In the genomic region with DNA sequence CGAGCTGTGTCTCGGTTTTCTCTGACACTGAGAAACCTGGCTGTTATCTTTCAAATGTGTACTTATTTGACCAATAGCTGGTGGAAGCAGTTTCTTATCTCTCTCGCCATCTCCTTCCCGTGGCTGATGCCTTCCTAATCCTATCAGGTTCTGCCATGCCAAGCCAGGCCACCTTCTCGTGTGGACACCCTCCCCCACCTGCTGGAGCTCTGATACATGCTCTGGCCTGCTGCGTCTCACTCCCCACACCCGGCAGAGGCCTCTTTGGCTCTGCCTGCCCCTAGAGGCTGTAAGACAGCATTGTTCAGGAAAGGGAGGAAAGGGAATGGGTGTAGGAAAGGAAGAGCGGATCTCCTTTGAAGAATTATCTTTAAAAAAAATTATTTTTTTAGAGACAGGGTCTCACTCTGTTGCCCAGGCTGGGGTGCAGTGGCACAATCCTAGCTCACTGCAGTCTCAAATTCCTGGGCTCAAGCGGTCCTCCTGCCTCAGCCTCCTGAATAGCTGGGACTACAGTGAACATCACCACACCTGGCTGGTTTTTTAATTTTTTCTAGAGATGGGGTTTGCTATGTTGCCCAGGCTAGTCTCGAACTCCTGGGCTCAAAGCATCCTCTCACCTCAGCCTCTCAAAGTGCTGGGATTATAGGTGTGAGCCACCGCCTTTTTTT, we compare ENCODE assay signal across 1 cellular context.
A peak's percentile ranks its signal among the peaks of the same experiment; 100 is the strongest.
TF ChIP-seq lines count a peak whose summit lies in the region.

No MANE protein-coding gene starts in this region.

TF ChIP-seq in IMR-90, 13 proteins besides CTCF, POLR2A, EP300 and RAD21:
- TF ChIP-seq MXI1 (IDR thresholded peaks at IDR 0.05; ENCODE audit: borderline replicate concordance, low read depth, low read length) (peak; percentile 39; the same call in 1 of the 2 replicates), MAZ (IDR thresholded peaks at IDR 0.05; ENCODE audit: borderline replicate concordance, low read depth, low read length) (peak; percentile 79), BHLHE40 (IDR thresholded peaks at IDR 0.05; ENCODE audit: low read depth, low read length) (no peak), FOS (IDR thresholded peaks at IDR 0.05; ENCODE audit: low read depth, low read length) (peak; percentile 3; the same call in 1 of the 2 replicates)
